Comparison of ENCODE assay signal across 8 cellular contexts in the genomic region with DNA sequence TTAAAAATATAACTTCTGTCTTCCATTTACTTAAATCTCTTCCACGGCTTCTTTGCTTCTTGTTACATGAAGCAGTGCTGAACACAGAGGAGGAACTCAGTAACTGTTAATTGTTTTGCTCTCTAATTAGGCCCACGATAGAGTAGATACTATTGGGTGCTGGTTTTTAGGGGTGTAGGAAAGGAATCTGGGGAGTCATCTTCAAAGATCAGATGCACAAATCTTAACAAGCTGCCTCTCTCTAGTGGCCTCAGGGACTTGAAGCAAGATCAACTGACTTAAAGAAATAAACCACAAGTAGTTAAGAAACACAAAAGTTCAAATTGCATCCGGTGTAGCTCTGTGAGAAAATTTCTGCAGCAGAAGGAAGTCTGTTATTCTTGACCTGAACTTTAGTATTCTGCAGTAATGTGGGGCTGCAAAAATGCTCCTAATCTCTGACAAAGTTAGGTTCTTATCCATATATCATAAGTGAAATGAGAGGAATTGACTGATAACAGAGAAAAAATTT. TPM values are rescaled to one million over a fixed set of nuclear protein-coding genes. Genes with fewer than 3 reads are reported as not detected.
DNase-seq lines count a peak whose midpoint lies in the region; ATAC-seq and TF ChIP-seq lines count a peak whose summit lies in the region.

No MANE protein-coding gene starts in this region.

- H3K4me1 Mint-ChIP-seq in Caco-2 (ENCODE audit: low read depth, unreplicated experiment), result no peaks in the 10 kb centered on the region

- intact Hi-C loops in Caco-2 (cut with micrococcal nuclease; ENCODE audit: unreplicated experiment), result no loop called here

- no peak overlapping the region for H3K4me3 Mint-ChIP-seq in Caco-2 (ENCODE audit: unreplicated experiment)

- no peaks in the 10 kb centered on the region for H3K36me3 Mint-ChIP-seq in Caco-2 (ENCODE audit: insufficient read depth, unreplicated experiment)

- H3K27me3 ChIP-seq in Caco-2 (replicated peaks; ENCODE audit: control insufficient read depth, insufficient read depth, low read length), result no peaks in the 10 kb centered on the region

- no peak overlapping the region for H3K27ac Mint-ChIP-seq in Caco-2 (ENCODE audit: unreplicated experiment)

- CTCF ChIA-PET in Caco-2 (lab: Charles Lee) (no interaction called here), RWPE1 (lab: Yijun Ruan, JAX) (interaction anchor here (1.5 kb wide), 1 partner anchor 10 kb away, joined by 5 read pairs; no protein-coding TSS in a partner anchor)

- H3K36me3 ChIP-seq in Caco-2 (ENCODE audit: control insufficient read depth, insufficient read depth, low read length), result no peaks in the 10 kb centered on the region

- peaks cover 4% of the 10 kb centered on the region; the same call in 1 of the 2 replicates for H3K9me3 ChIP-seq in Caco-2

- no peaks in the 10 kb centered on the region for H3K4me1 ChIP-seq in Caco-2

- POLR2A ChIA-PET in Caco-2 (lab: Charles Lee), result no interaction called here
- POLR2A ChIA-PET in RWPE1 (lab: Yijun Ruan, JAX; ENCODE audit: low non-redundant PET), result no interaction called here

- TF ChIP-seq CTCF in Caco-2 (IDR thresholded peaks at IDR 0.05; ENCODE audit: insufficient read depth in 1 of 2, low read depth in 1 of 2, low read length in 1 of 2, severe bottlenecking in 1 of 2, unreplicated experiment in 1 of 2) (no peak), RWPE1 (conservative IDR thresholded peaks at IDR 0.05; ENCODE audit: low read depth) (no peak)

- no peak overlapping the region for H3K4me3 ChIP-seq in Caco-2 (ENCODE audit: low read depth, low read length)

- no TSS peak for BruUV-seq in Caco-2 (replicated peaks; lab: Mats Ljungman, UMichigan)

- no peak overlapping the region for H3K27ac ChIP-seq in RWPE1

- H3K27me3 Mint-ChIP-seq in Caco-2 (ENCODE audit: insufficient read depth, unreplicated experiment), result peaks cover 14% of the 10 kb centered on the region

- DNase-seq in RPMI7951 (ENCODE audit: low read depth) (peak; percentile 82), hepatic stellate cell (ENCODE audit: low spot score) (peak; percentile 48), Caco-2 (no peak), NCI-H345 (lab: John Stamatoyannopoulos, UW) (no peak), RWPE1 (ENCODE audit: low spot score) (no peak), NCI-H82 (lab: John Stamatoyannopoulos, UW) (no peak)

- peaks cover 18% of the 10 kb centered on the region for H3K9me3 Mint-ChIP-seq in Caco-2 (ENCODE audit: unreplicated experiment)

- ATAC-seq in GM18519 (IDR thresholded peaks at IDR 0.05; ENCODE audit: low FRiP score, unreplicated experiment), result peak; percentile 83
- peak; percentile 74 for ATAC-seq in HG02798 (IDR thresholded peaks at IDR 0.05; ENCODE audit: poor library complexity, unreplicated experiment)

RNA-seq across cellular contexts. Expression of gene CHST2, which starts 51.6 kb away (rescaled TPM):
- total RNA-seq in RPMI7951 (2014; rRNA removed; shearing (Covaris generic)), result 15.7 and 20.7 TPM in 2 replicates
- total RNA-seq in Caco-2 (2022), result not detected in 2 replicates

Comparison
In these comparisons a context has a peak if more than half of its experiments do, and no peak if none do; other contexts are left out.
1. DNase-seq: peak in RPMI7951 (single experiment) and hepatic stellate cell (single experiment); none in Caco-2 (0 of 2), NCI-H345 (single experiment), RWPE1 (single experiment) and NCI-H82 (single experiment).
2. RNA of gene CHST2, which starts 51.6 kb away (total RNA-seq): 15.7 to 20.7 TPM in RPMI7951; not detected in Caco-2; every median in the first group is over 10 times any median in the second.